ENCODE assay signal across 17 cellular contexts in the genomic region with DNA sequence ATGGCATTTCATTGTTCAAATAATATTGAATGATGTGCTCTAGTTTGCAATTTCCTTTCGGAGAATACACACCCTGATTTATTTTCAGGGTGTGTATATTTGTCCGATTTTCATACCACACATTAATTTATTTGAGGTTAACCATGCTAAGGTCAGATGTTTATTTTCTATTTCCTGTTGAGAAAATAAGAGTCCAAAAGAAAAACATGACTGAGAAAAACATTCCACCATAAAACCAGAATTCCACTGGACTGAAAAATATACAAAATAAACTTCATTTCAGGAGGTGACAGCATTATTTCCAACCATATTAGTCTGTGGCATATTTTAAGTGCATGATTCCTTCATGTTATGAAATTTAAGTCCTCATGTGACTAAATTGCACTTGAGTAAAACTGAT.
A peak's percentile ranks its signal among the peaks of the same experiment; 100 is the strongest.
DNase-seq lines count a peak whose midpoint lies in the region; ATAC-seq and TF ChIP-seq lines count a peak whose summit lies in the region.
"Had no signal": no experiment of that assay in that cellular context is flagged by ENCODE, and none has a peak within 500 bp of the region (broad histone marks: within the 10 kb centered on the region; RNA-seq: fewer than 3 reads in every experiment).

No MANE protein-coding gene starts in this region.

- CTCF ChIA-PET in CD8-positive, alpha-beta T cell (lab: Charles Lee), result no interaction called here

- intact Hi-C loops in stomach (cut with DNase I; ENCODE audit: low total_unique reads), result no loop called here
- intact Hi-C loops in CD8-positive, alpha-beta T cell (cut with DNase I, micrococcal nuclease), result no loop called here

- H3K27me3 ChIP-seq in mesenchymal stem cell (ENCODE audit: control insufficient read depth in 1 of 2, insufficient read depth in 1 of 2, low read length in 2 of 2) (no peaks in the 10 kb centered on the region), stomach (no peaks in the 10 kb centered on the region), neural progenitor cell (no peaks in the 10 kb centered on the region)
- H3K27me3 ChIP-seq in CD8-positive, alpha-beta T cell (ENCODE audit: insufficient read depth, low read length), result no peaks in the 10 kb centered on the region
- H3K27me3 ChIP-seq: foreskin keratinocyte had no signal

- no peaks in the 10 kb centered on the region for H4K20me1 ChIP-seq in neural progenitor cell (ENCODE audit: low read depth)

- ATAC-seq in CD8-positive, alpha-beta T cell, result no peak
- ATAC-seq: foreskin keratinocyte had no signal

- H3K9ac ChIP-seq in mesenchymal stem cell (ENCODE audit: low read length) (peak overlapping the region; percentile 75), neural progenitor cell (no peak overlapping the region)

- no peak overlapping the region for H3K18ac ChIP-seq in mesenchymal stem cell (ENCODE audit: low read depth in 1 of 2, low read length in 2 of 2)

- no CpG with 5 or more reads among the region's 2 CpGs for WGBS in mesenchymal stem cell
- WGBS in stomach, 5 donors, result 8 to 28% (median 21%) methylated on average over 2 of the region's 2 CpGs

- no peak overlapping the region for H2BK12ac ChIP-seq in mesenchymal stem cell (ENCODE audit: low read length in 2 of 2)

- H3K4me1 ChIP-seq in mesenchymal stem cell (ENCODE audit: control insufficient read depth, insufficient read depth, low read depth, low read length) (peaks cover 7% of the 10 kb centered on the region), stomach (peaks cover 39 to 75% (median 56%) of the 10 kb centered on the region in 4 donors), neural progenitor cell (peaks cover 8% of the 10 kb centered on the region)
- H3K4me1 ChIP-seq in CD8-positive, alpha-beta T cell (ENCODE audit: insufficient read depth, low read length), result no peaks in the 10 kb centered on the region
- H3K4me1 ChIP-seq: foreskin keratinocyte had no signal

- peaks cover 0 to 19% of the 10 kb centered on the region in 2 experiments for H3K36me3 ChIP-seq in mesenchymal stem cell (ENCODE audit: control insufficient read depth in 1 of 2, insufficient read depth in 2 of 2, low read depth in 1 of 2, low read length in 2 of 2)
- H3K36me3 ChIP-seq in stomach, result peaks cover 0 to 2% (median 0%) of the 10 kb centered on the region in 4 donors
- no peaks in the 10 kb centered on the region for H3K36me3 ChIP-seq in neural progenitor cell
- H3K36me3 ChIP-seq in CD8-positive, alpha-beta T cell (ENCODE audit: insufficient read depth, low read length), result no peaks in the 10 kb centered on the region

- no peak overlapping the region for H2BK120ac ChIP-seq in mesenchymal stem cell (ENCODE audit: low read depth, low read length)

- H3K9me3 ChIP-seq in mesenchymal stem cell (ENCODE audit: control insufficient read depth, low read length) (no peaks in the 10 kb centered on the region), stomach (no peaks in the 10 kb centered on the region), neural progenitor cell (ENCODE audit: low read depth) (no peaks in the 10 kb centered on the region)
- no peaks in the 10 kb centered on the region for H3K9me3 ChIP-seq in CD8-positive, alpha-beta T cell (ENCODE audit: low read length)

- POLR2A ChIA-PET in CD8-positive, alpha-beta T cell (lab: Charles Lee), result no interaction called here

- H3K4me3 ChIP-seq in mesenchymal stem cell (ENCODE audit: insufficient read depth in 1 of 2, low read depth in 1 of 2, low read length in 2 of 2), result peak overlapping the region in 1 of 2 experiments; percentile 22
- no peak overlapping the region for H3K4me3 ChIP-seq in stomach
- H3K4me3 ChIP-seq in neural progenitor cell, result no peak overlapping the region
- H3K4me3 ChIP-seq in CD8-positive, alpha-beta T cell (ENCODE audit: low read depth, low read length), result no peak overlapping the region
- H3K4me3 ChIP-seq: PC-9 had no signal

- no peaks in the 10 kb centered on the region for H3K79me1 ChIP-seq in mesenchymal stem cell (replicated peaks; ENCODE audit: low read length, poor library complexity, severe bottlenecking)

- DNase-seq in H4 (ENCODE audit: low spot score) (peak; percentile 36), chondrocyte (ENCODE audit: low spot score) (no peak), mesenchymal stem cell (no peak), stomach (no peak), neural progenitor cell (ENCODE audit: low spot score) (no peak), SHP77 treated with DMSO at 0.1 percent for 48 hours (lab: John Stamatoyannopoulos, UW) (no peak)
- no peak for DNase-seq in activated naive CD4-positive, alpha-beta T cell treated with Interleukin-2 at 50 U/mL for 16 hours
- DNase-seq in CD8-positive, alpha-beta T cell, result no peak
- DNase-seq: foreskin keratinocyte, GDM1, HFFc6, NCI-H187, NCI-H526, occipital lobe, PC-9, substantia nigra had no signal

- H3K14ac ChIP-seq in mesenchymal stem cell (ENCODE audit: low read length in 2 of 2), result no peak overlapping the region

- H3K27me3 Mint-ChIP-seq in chondrocyte (ENCODE audit: low read depth) (no peaks in the 10 kb centered on the region), neural progenitor cell (ENCODE audit: insufficient read depth, low read depth) (no peaks in the 10 kb centered on the region)
- H3K27me3 Mint-ChIP-seq in CD8-positive, alpha-beta T cell (ENCODE audit: low read depth), result peaks cover 34% of the 10 kb centered on the region

- TF ChIP-seq POLR2A in stomach (IDR thresholded peaks at IDR 0.05), result no peak

- no peak overlapping the region for H2AK5ac ChIP-seq in mesenchymal stem cell (ENCODE audit: low read length, severe bottlenecking)

- no peak overlapping the region for H2AFZ ChIP-seq in mesenchymal stem cell (ENCODE audit: low read depth, low read length)
- H2AFZ ChIP-seq in neural progenitor cell (replicated peaks), result no peak overlapping the region
- H2AFZ ChIP-seq: PC-9 had no signal

- H3K27ac Mint-ChIP-seq in chondrocyte (ENCODE audit: unreplicated experiment), result peak overlapping the region; percentile 80
- no peak overlapping the region for H3K27ac Mint-ChIP-seq in neural progenitor cell
- H3K27ac Mint-ChIP-seq in CD8-positive, alpha-beta T cell, result no peak overlapping the region
- H3K27ac Mint-ChIP-seq: activated T-helper 2 cell treated with anti-CD3 and anti-CD28 coated beads, Interferon-gamma antibody, Interleukin-2, Interleukin-4, amounts not matched to agents 10 μg/mL and 5 μg/mL and 100 μg/mL, durations not matched to agents 14 hours and 24 hours and 36 hours; HFFc6 had no signal

- H3K9me3 Mint-ChIP-seq in chondrocyte (ENCODE audit: low read depth) (no peaks in the 10 kb centered on the region), neural progenitor cell (peaks cover 11% of the 10 kb centered on the region)
- H3K9me3 Mint-ChIP-seq in CD8-positive, alpha-beta T cell, result no peaks in the 10 kb centered on the region
- H3K9me3 Mint-ChIP-seq: activated T-helper 2 cell treated with anti-CD3 and anti-CD28 coated beads, Interferon-gamma antibody, Interleukin-2, Interleukin-4, amounts not matched to agents 10 μg/mL and 5 μg/mL and 100 μg/mL, durations not matched to agents 14 hours and 24 hours and 36 hours had no signal

- H3K36me3 Mint-ChIP-seq in chondrocyte (ENCODE audit: low read depth) (peaks cover 13% of the 10 kb centered on the region), neural progenitor cell (peaks cover 24% of the 10 kb centered on the region)
- no peaks in the 10 kb centered on the region for H3K36me3 Mint-ChIP-seq in CD8-positive, alpha-beta T cell

- H3K4ac ChIP-seq in mesenchymal stem cell (ENCODE audit: low read depth in 1 of 2, low read length in 2 of 2), result no peak overlapping the region

- no peak overlapping the region for H2BK15ac ChIP-seq in mesenchymal stem cell (ENCODE audit: low read depth, poor library complexity, severe bottlenecking)

- no peak overlapping the region for H4K8ac ChIP-seq in mesenchymal stem cell (ENCODE audit: low read length)

- H3K4me1 Mint-ChIP-seq in chondrocyte (ENCODE audit: low read depth) (peaks cover 48% of the 10 kb centered on the region), neural progenitor cell (peaks cover 42% of the 10 kb centered on the region)
- no peaks in the 10 kb centered on the region for H3K4me1 Mint-ChIP-seq in CD8-positive, alpha-beta T cell (ENCODE audit: low read depth)

- H3F3A ChIP-seq in neural progenitor cell (ENCODE audit: low read depth), result no peaks in the 10 kb centered on the region

- TF ChIP-seq CTCF in chondrocyte (IDR thresholded peaks at IDR 0.05) (no peak), stomach (IDR thresholded peaks at IDR 0.05) (no peak), neural progenitor cell (IDR thresholded peaks at IDR 0.05) (no peak)
- TF ChIP-seq CTCF in CD8-positive, alpha-beta T cell (IDR thresholded peaks at IDR 0.05), result no peak

- H3K27ac ChIP-seq in mesenchymal stem cell (ENCODE audit: low read length, poor library complexity, severe bottlenecking), result no peak overlapping the region
- H3K27ac ChIP-seq in stomach, result peak overlapping the region in 4 of 5 donors; percentile 72 to 82 (median 75)
- H3K27ac ChIP-seq in neural progenitor cell, result no peak overlapping the region
- H3K27ac ChIP-seq in CD8-positive, alpha-beta T cell (ENCODE audit: low read depth, low read length), result no peak overlapping the region
- H3K27ac ChIP-seq: foreskin keratinocyte, PC-9 had no signal

- H3K23ac ChIP-seq in mesenchymal stem cell (ENCODE audit: low read length in 2 of 2), result no peak overlapping the region

- H3K4me2 ChIP-seq in mesenchymal stem cell (ENCODE audit: low read length, poor library complexity, severe bottlenecking), result no peak overlapping the region
- no peak overlapping the region for H3K4me2 ChIP-seq in neural progenitor cell
- H3K4me2 ChIP-seq: PC-9 had no signal

- TF ChIP-seq EP300 in stomach (IDR thresholded peaks at IDR 0.05), result no peak

- H3K79me2 ChIP-seq in neural progenitor cell (ENCODE audit: low read depth), result no peaks in the 10 kb centered on the region

- H3K4me3 Mint-ChIP-seq in chondrocyte (ENCODE audit: unreplicated experiment) (peak overlapping the region; percentile 0), neural progenitor cell (no peak overlapping the region)
- H3K4me3 Mint-ChIP-seq in CD8-positive, alpha-beta T cell, result no peak overlapping the region
- H3K4me3 Mint-ChIP-seq: HFFc6 had no signal

- H2BK5ac ChIP-seq in mesenchymal stem cell (ENCODE audit: low read depth, low read length, poor library complexity, severe bottlenecking), result no peak overlapping the region

- H4K91ac ChIP-seq in mesenchymal stem cell (ENCODE audit: low read length), result no peak overlapping the region

Comparison
In these comparisons a context has a peak if more than half of its experiments do, and no peak if none do; other contexts are left out.
1. H3K27ac ChIP-seq: peak in stomach (4 of 5); none in mesenchymal stem cell (single experiment), neural progenitor cell (single experiment) and CD8-positive, alpha-beta T cell (single experiment).